8 cellular contexts compared by ENCODE assay signal in genomic region chr12:123973552-123974341, GRCh38. TPM values are rescaled to one million over a fixed set of nuclear protein-coding genes. Genes with fewer than 3 reads are reported as not detected.
A peak's percentile ranks its signal among the peaks of the same experiment; 100 is the strongest.
DNase-seq lines count a peak whose midpoint lies in the region; ATAC-seq and TF ChIP-seq lines count a peak whose summit lies in the region.

No MANE protein-coding gene starts in this region.

- POLR2A ChIA-PET in activated naive CD8-positive, alpha-beta T cell treated with anti-CD3 and anti-CD28 coated beads, Interleukin-2, amount 10 ng/mL, durations not matched to agents 7 days and 5 days (lab: Charles Lee): no interaction called here

- H3K4me3 ChIP-seq in hepatocyte (peak overlapping the region; percentile 89), retinal pigment epithelial cell (ENCODE audit: low read length) (peak overlapping the region; percentile 80)

- H3K36me3 Mint-ChIP-seq in activated naive CD8-positive, alpha-beta T cell treated with anti-CD3 and anti-CD28 coated beads, Interleukin-2, amount 10 ng/mL, durations not matched to agents 7 days and 5 days: peaks cover 7% of the 10 kb centered on the region

- TF ChIP-seq POLR2A in GM18505 (IDR thresholded peaks at IDR 0.05; ENCODE audit: borderline replicate concordance, extremely low read depth, insufficient read depth, insufficient read length): no peak

- peaks cover 26% of the 10 kb centered on the region for H4K20me1 ChIP-seq in hepatocyte (ENCODE audit: insufficient read depth, poor library complexity, severe bottlenecking)

- WGBS in hepatocyte (ENCODE audit: low lambda C conversion rate, missing lambda C conversion rate): 1% methylated on average over 28 of the region's 69 CpGs

- TF ChIP-seq CTCF in hepatocyte (IDR thresholded peaks at IDR 0.05; ENCODE audit: poor library complexity) (no peak), retinal pigment epithelial cell (conservative IDR thresholded peaks at IDR 0.05; ENCODE audit: low read depth, low read length) (no peak)

- peaks cover 15% of the 10 kb centered on the region for H3K4me1 Mint-ChIP-seq in activated naive CD8-positive, alpha-beta T cell treated with anti-CD3 and anti-CD28 coated beads, Interleukin-2, amount 10 ng/mL, durations not matched to agents 7 days and 5 days

- H3K9me3 ChIP-seq in hepatocyte (ENCODE audit: low read depth): no peaks in the 10 kb centered on the region

- H3K4me1 ChIP-seq in hepatocyte (ENCODE audit: insufficient read depth): peaks cover 13% of the 10 kb centered on the region

- H2AFZ ChIP-seq in hepatocyte: peak overlapping the region; percentile 95

- peak overlapping the region; percentile 89 for H3K4me3 Mint-ChIP-seq in activated naive CD8-positive, alpha-beta T cell treated with anti-CD3 and anti-CD28 coated beads, Interleukin-2, amount 10 ng/mL, durations not matched to agents 7 days and 5 days

- no peaks in the 10 kb centered on the region for H3K9me2 ChIP-seq in hepatocyte (replicated peaks; ENCODE audit: insufficient read depth)

- DNase-seq in activated naive CD8-positive, alpha-beta T cell treated with anti-CD3 and anti-CD28 coated beads, Interleukin-2, amount 10 ng/mL, durations not matched to agents 7 days and 5 days: peak; percentile 63
- DNase-seq in hepatocyte (ENCODE audit: low spot score) (peak; percentile 67), retinal pigment epithelial cell (ENCODE audit: low read depth) (no peak), cortex of kidney (lab: John Stamatoyannopoulos, UW) (no peak), dedifferentiated amniotic fluid mesenchymal stem cell (ENCODE audit: extremely low spot score) (no peak)

- H3K79me2 ChIP-seq in hepatocyte: peaks cover 82% of the 10 kb centered on the region

- no peaks in the 10 kb centered on the region for H3K9me3 Mint-ChIP-seq in activated naive CD8-positive, alpha-beta T cell treated with anti-CD3 and anti-CD28 coated beads, Interleukin-2, amount 10 ng/mL, durations not matched to agents 7 days and 5 days

- no peaks in the 10 kb centered on the region for H3K36me3 ChIP-seq in hepatocyte (replicated peaks; ENCODE audit: insufficient read depth, low read depth)

- H3K27ac ChIP-seq in hepatocyte: peak overlapping the region; percentile 87

- no peaks in the 10 kb centered on the region for H3K27me3 Mint-ChIP-seq in activated naive CD8-positive, alpha-beta T cell treated with anti-CD3 and anti-CD28 coated beads, Interleukin-2, amount 10 ng/mL, durations not matched to agents 7 days and 5 days

- no peaks in the 10 kb centered on the region for H3K27me3 ChIP-seq in hepatocyte

- H3K4me2 ChIP-seq in hepatocyte: peak overlapping the region; percentile 86

- H3K27ac Mint-ChIP-seq in activated naive CD8-positive, alpha-beta T cell treated with anti-CD3 and anti-CD28 coated beads, Interleukin-2, amount 10 ng/mL, durations not matched to agents 7 days and 5 days: peak overlapping the region; percentile 62

- ATAC-seq in GM18505 (IDR thresholded peaks at IDR 0.05; ENCODE audit: unreplicated experiment) (peak; percentile 9), HG02885 (IDR thresholded peaks at IDR 0.05; ENCODE audit: poor library complexity, unreplicated experiment) (peak; percentile 5)
- peak; percentile 3 for ATAC-seq in activated naive CD8-positive, alpha-beta T cell treated with anti-CD3 and anti-CD28 coated beads, Interleukin-2, amount 10 ng/mL, durations not matched to agents 7 days and 5 days (ENCODE audit: low read depth)

TF ChIP-seq in PFSK-1, 5 proteins besides CTCF, POLR2A, EP300 and RAD21:
- no peak for TF ChIP-seq SIN3A (IDR thresholded peaks at IDR 0.05; ENCODE audit: borderline replicate concordance, insufficient read depth, low read length)
- TF ChIP-seq, protein P1, sequence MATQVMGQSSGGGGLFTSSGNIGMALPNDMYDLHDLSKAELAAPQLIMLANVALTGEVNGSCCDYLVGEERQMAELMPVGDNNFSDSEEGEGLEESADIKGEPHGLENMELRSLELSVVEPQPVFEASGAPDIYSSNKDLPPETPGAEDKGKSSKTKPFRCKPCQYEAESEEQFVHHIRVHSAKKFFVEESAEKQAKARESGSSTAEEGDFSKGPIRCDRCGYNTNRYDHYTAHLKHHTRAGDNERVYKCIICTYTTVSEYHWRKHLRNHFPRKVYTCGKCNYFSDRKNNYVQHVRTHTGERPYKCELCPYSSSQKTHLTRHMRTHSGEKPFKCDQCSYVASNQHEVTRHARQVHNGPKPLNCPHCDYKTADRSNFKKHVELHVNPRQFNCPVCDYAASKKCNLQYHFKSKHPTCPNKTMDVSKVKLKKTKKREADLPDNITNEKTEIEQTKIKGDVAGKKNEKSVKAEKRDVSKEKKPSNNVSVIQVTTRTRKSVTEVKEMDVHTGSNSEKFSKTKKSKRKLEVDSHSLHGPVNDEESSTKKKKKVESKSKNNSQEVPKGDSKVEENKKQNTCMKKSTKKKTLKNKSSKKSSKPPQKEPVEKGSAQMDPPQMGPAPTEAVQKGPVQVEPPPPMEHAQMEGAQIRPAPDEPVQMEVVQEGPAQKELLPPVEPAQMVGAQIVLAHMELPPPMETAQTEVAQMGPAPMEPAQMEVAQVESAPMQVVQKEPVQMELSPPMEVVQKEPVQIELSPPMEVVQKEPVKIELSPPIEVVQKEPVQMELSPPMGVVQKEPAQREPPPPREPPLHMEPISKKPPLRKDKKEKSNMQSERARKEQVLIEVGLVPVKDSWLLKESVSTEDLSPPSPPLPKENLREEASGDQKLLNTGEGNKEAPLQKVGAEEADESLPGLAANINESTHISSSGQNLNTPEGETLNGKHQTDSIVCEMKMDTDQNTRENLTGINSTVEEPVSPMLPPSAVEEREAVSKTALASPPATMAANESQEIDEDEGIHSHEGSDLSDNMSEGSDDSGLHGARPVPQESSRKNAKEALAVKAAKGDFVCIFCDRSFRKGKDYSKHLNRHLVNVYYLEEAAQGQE (IDR thresholded peaks at IDR 0.05; ENCODE audit: insufficient read depth in 1 of 2, low read depth in 2 of 2, low read length in 2 of 2): peak; percentile 59 to 62; a peak in 2 of 4 replicates

RNA-seq across cellular contexts. Expression of gene ZNF664, which starts 0.7 kb away (rescaled TPM):
- polyA plus RNA-seq in PFSK-1 (2012; ENCODE audit: insufficient read length, low read depth): 40.3 TPM
- 10 to 100 TPM; 45.9 to 50.4 TPM for total RNA-seq in activated naive CD8-positive, alpha-beta T cell treated with anti-CD3 and anti-CD28 coated beads, Interleukin-2, amount 10 ng/mL, durations not matched to agents 7 days and 5 days
- 63.9 and 80.4 TPM in 2 replicates for total RNA-seq in hepatocyte
- 13.5 and 17.6 TPM in 2 replicates for polyA plus RNA-seq in hepatocyte

RNA-seq across cellular contexts. Expression of gene CCDC92, which starts 1.1 kb away (rescaled TPM):
- 16.8 TPM for polyA plus RNA-seq in PFSK-1 (2012; ENCODE audit: insufficient read length, low read depth)
- total RNA-seq in activated naive CD8-positive, alpha-beta T cell treated with anti-CD3 and anti-CD28 coated beads, Interleukin-2, amount 10 ng/mL, durations not matched to agents 7 days and 5 days: 10 to 100 TPM; 25.4 to 26.4 TPM
- 12.8 and 16.9 TPM in 2 replicates for total RNA-seq in hepatocyte
- 58.8 and 60.2 TPM in 2 replicates for polyA plus RNA-seq in hepatocyte

Comparison
In these comparisons a context has a peak if more than half of its experiments do, and no peak if none do; other contexts are left out.
1. DNase-seq: peak in activated naive CD8-positive, alpha-beta T cell treated with anti-CD3 and anti-CD28 coated beads, Interleukin-2, amount 10 ng/mL, durations not matched to agents 7 days and 5 days (single experiment) and hepatocyte (single experiment); none in retinal pigment epithelial cell (single experiment), cortex of kidney (single experiment) and dedifferentiated amniotic fluid mesenchymal stem cell (single experiment).
2. Peak in every context shown above with its lines, with median percentiles within 50 percentile points of each other: ATAC-seq.